Comparison of ENCODE assay signal across 19 cellular contexts in genomic region chr17:76088041-76088867, GRCh38. TPM values are rescaled to one million over a fixed set of nuclear protein-coding genes. Genes with fewer than 3 reads are reported as not detected.
A peak's percentile ranks its signal among the peaks of the same experiment; 100 is the strongest.
DNase-seq lines count a peak whose midpoint lies in the region; ATAC-seq, FAIRE-seq and TF ChIP-seq lines count a peak whose summit lies in the region.
"Had no signal": no experiment of that assay in that cellular context is flagged by ENCODE, and none has a peak within 500 bp of the region (broad histone marks: within the 10 kb centered on the region; RNA-seq: fewer than 3 reads in every experiment).

No MANE protein-coding gene starts in this region.

- H3K9me3 Mint-ChIP-seq in H9 (no peaks in the 10 kb centered on the region), activated B cell treated with CpG ODN at 0.5 μM for 24 hours (no peaks in the 10 kb centered on the region), neural progenitor cell (no peaks in the 10 kb centered on the region)
- H3K9me3 Mint-ChIP-seq in activated T-cell treated with anti-CD3 and anti-CD28 coated beads, Interleukin-2, amount 50 U/mL, for 4 hours: no peaks in the 10 kb centered on the region
- H3K9me3 Mint-ChIP-seq: natural killer cell treated with Interleukin-12 subunit alpha and Interleukin-12 subunit beta and Interleukin-15 and Interleukin-18, amount 100 ng/mL, for 72 hours; T-helper 1 cell treated with Interleukin-12 subunit alpha and Interleukin-12 subunit beta and Interleukin-4 antibody, amounts not matched to agents 30 μg/mL and 1 μg/mL, for 36 hours had no signal

- H4K20me1 ChIP-seq in H9 (ENCODE audit: control insufficient read depth, insufficient read depth, insufficient read length) (no peaks in the 10 kb centered on the region), neural progenitor cell (ENCODE audit: low read depth) (no peaks in the 10 kb centered on the region)

- H3K27me3 ChIP-seq in H9 (ENCODE audit: insufficient read depth, low read length) (no peaks in the 10 kb centered on the region), neural progenitor cell (no peaks in the 10 kb centered on the region)

- H3K4me2 ChIP-seq in H9 (ENCODE audit: insufficient read depth, insufficient read length, low read length): no peak overlapping the region
- H3K4me2 ChIP-seq in neural progenitor cell: no peak overlapping the region

- intact Hi-C loops in activated B cell treated with CpG ODN at 0.5 μM for 24 hours (cut with micrococcal nuclease): no loop called here

- H2BK15ac ChIP-seq in H9 (ENCODE audit: low read depth, low read length): no peak overlapping the region

- no peak overlapping the region for H3K4ac ChIP-seq in H9 (ENCODE audit: low read depth, low read length)

- no peak overlapping the region for H2BK12ac ChIP-seq in H9 (ENCODE audit: insufficient read length, low read depth, low read length)

- H2BK120ac ChIP-seq in H9 (ENCODE audit: low read depth, low read length, poor library complexity, severe bottlenecking): no peak overlapping the region

- H3K79me2 ChIP-seq in H9 (ENCODE audit: insufficient read depth, low read length) (no peaks in the 10 kb centered on the region), neural progenitor cell (ENCODE audit: low read depth) (no peaks in the 10 kb centered on the region)

- no peak overlapping the region for H4K5ac ChIP-seq in H9 (ENCODE audit: insufficient read length, low read depth, low read length)

- TF ChIP-seq CTCF in D721Med (IDR thresholded peaks at IDR 0.05; ENCODE audit: insufficient read depth, missing control alignments) (no peak), H9 (conservative IDR thresholded peaks at IDR 0.05) (peak; percentile 60), activated B cell treated with CpG ODN at 0.5 μM for 24 hours (IDR thresholded peaks at IDR 0.05) (no peak), neural progenitor cell (IDR thresholded peaks at IDR 0.05) (peak; percentile 29)

- CTCF ChIA-PET in activated B cell treated with CpG ODN at 0.5 μM for 24 hours (lab: Charles Lee): no interaction called here

- H3K18ac ChIP-seq in H9 (ENCODE audit: insufficient read length, low read depth, low read length): no peak overlapping the region

- no peak overlapping the region for H2AFZ ChIP-seq in H9 (ENCODE audit: low read length)
- H2AFZ ChIP-seq in neural progenitor cell (replicated peaks): no peak overlapping the region

- ATAC-seq in activated B cell treated with CpG ODN at 0.5 μM for 24 hours (ENCODE audit: low read depth) (no peak), GM19452 (IDR thresholded peaks at IDR 0.05; ENCODE audit: unreplicated experiment) (no peak)
- ATAC-seq in activated T-cell treated with anti-CD3 and anti-CD28 coated beads, Interleukin-2, amount 50 U/mL, for 4 hours: no peak
- ATAC-seq: natural killer cell treated with Interleukin-12 subunit alpha and Interleukin-12 subunit beta and Interleukin-15 and Interleukin-18, amount 100 ng/mL, for 72 hours had no signal

- no peak overlapping the region for H3K14ac ChIP-seq in H9 (ENCODE audit: insufficient read depth, low read length)

- POLR2A ChIA-PET in activated B cell treated with CpG ODN at 0.5 μM for 24 hours (lab: Charles Lee): interaction anchor here (0.6 kb wide), 1 partner anchor 10 kb away, joined by 4 read pairs; the partner anchor contains the start of gene ZACN

- H2AK5ac ChIP-seq in H9 (ENCODE audit: insufficient read length, low read length): no peak overlapping the region

- H3K9ac ChIP-seq in H9 (ENCODE audit: extremely low read depth, insufficient read length, low read length) (no peak overlapping the region), neural progenitor cell (no peak overlapping the region)

- H3K27me3 Mint-ChIP-seq in H9 (ENCODE audit: low read depth) (no peaks in the 10 kb centered on the region), activated B cell treated with CpG ODN at 0.5 μM for 24 hours (no peaks in the 10 kb centered on the region), neural progenitor cell (ENCODE audit: insufficient read depth, low read depth) (peaks cover 5% of the 10 kb centered on the region)
- no peaks in the 10 kb centered on the region for H3K27me3 Mint-ChIP-seq in activated T-cell treated with anti-CD3 and anti-CD28 coated beads, Interleukin-2, amount 50 U/mL, for 4 hours (ENCODE audit: low read depth)
- H3K27me3 Mint-ChIP-seq: natural killer cell treated with Interleukin-12 subunit alpha and Interleukin-12 subunit beta and Interleukin-15 and Interleukin-18, amount 100 ng/mL, for 72 hours had no signal

- H2BK5ac ChIP-seq in H9 (ENCODE audit: insufficient read length, low read length): no peak overlapping the region

- DNase-seq in D721Med (ENCODE audit: insufficient read length, low spot score) (peak; percentile 11), H9 (peak; percentile 74), activated B cell treated with CpG ODN at 0.5 μM for 24 hours (no peak), neural progenitor cell (ENCODE audit: low spot score) (peak; percentile 47), ACHN (no peak)
- DNase-seq in activated T-cell treated with anti-CD3 and anti-CD28 coated beads, Interleukin-2, amount 50 U/mL, for 4 hours: no peak
- DNase-seq: activated CD4-positive, CD25-positive, alpha-beta regulatory T cell treated with anti-CD3 and anti-CD28 coated beads, Interleukin-2, amount 50 U/mL, for 72 hours; activated gamma-delta T cell; erythroblast; MM.1S; NCI-H2029; NCI-H774; retina had no signal

- no peaks in the 10 kb centered on the region for H3K36me3 ChIP-seq in neural progenitor cell

- WGBS in H9 (ENCODE audit: extremely low coverage, insufficient read length, low lambda C conversion rate): no CpG with 5 or more reads among the region's 25 CpGs

- no peak overlapping the region for H4K91ac ChIP-seq in H9 (ENCODE audit: insufficient read length, low read depth, low read length)

- H3K4me1 ChIP-seq in H9 (ENCODE audit: insufficient read depth, low read length) (no peaks in the 10 kb centered on the region), neural progenitor cell (no peaks in the 10 kb centered on the region)

- H3K9me3 ChIP-seq in H9 (ENCODE audit: control insufficient read depth, low read depth, low read length): no peaks in the 10 kb centered on the region
- no peaks in the 10 kb centered on the region for H3K9me3 ChIP-seq in neural progenitor cell (ENCODE audit: low read depth)

- H3T11ph ChIP-seq in H9 (ENCODE audit: low read length): no peak overlapping the region

- no peaks in the 10 kb centered on the region for H3F3A ChIP-seq in neural progenitor cell (ENCODE audit: low read depth)

- no peak overlapping the region; a peak in 1 of 5 replicates for H3K4me3 Mint-ChIP-seq in H9
- H3K4me3 Mint-ChIP-seq in activated B cell treated with CpG ODN at 0.5 μM for 24 hours: no peak overlapping the region
- H3K4me3 Mint-ChIP-seq in neural progenitor cell: no peak overlapping the region
- H3K4me3 Mint-ChIP-seq in activated T-cell treated with anti-CD3 and anti-CD28 coated beads, Interleukin-2, amount 50 U/mL, for 4 hours: no peak overlapping the region
- H3K4me3 Mint-ChIP-seq: natural killer cell treated with Interleukin-12 subunit alpha and Interleukin-12 subunit beta and Interleukin-15 and Interleukin-18, amount 100 ng/mL, for 72 hours; T-helper 1 cell treated with Interleukin-12 subunit alpha and Interleukin-12 subunit beta and Interleukin-4 antibody, amounts not matched to agents 30 μg/mL and 1 μg/mL, for 36 hours had no signal

- H3K4me1 Mint-ChIP-seq in H9: no peaks in the 10 kb centered on the region
- H3K4me1 Mint-ChIP-seq in activated B cell treated with CpG ODN at 0.5 μM for 24 hours: no peaks in the 10 kb centered on the region
- H3K4me1 Mint-ChIP-seq in neural progenitor cell: no peaks in the 10 kb centered on the region
- peaks cover 2% of the 10 kb centered on the region for H3K4me1 Mint-ChIP-seq in activated T-cell treated with anti-CD3 and anti-CD28 coated beads, Interleukin-2, amount 50 U/mL, for 4 hours (ENCODE audit: low read depth)

- no peak overlapping the region for H2BK20ac ChIP-seq in H9 (ENCODE audit: low read depth, low read length, poor library complexity, severe bottlenecking)

- H3K27ac ChIP-seq in H9 (ENCODE audit: insufficient read length, low read depth, low read length) (no peak overlapping the region), neural progenitor cell (no peak overlapping the region)
- H3K27ac ChIP-seq: C4-2B, coronary artery had no signal

- H3K79me1 ChIP-seq in H9 (ENCODE audit: insufficient read depth, low read depth, low read length, poor library complexity, severe bottlenecking): no peaks in the 10 kb centered on the region

- H4K8ac ChIP-seq in H9 (replicated peaks; ENCODE audit: insufficient read length, low read depth, low read length): no peak overlapping the region

- H3K4me3 ChIP-seq in neural progenitor cell: no peak overlapping the region
- H3K4me3 ChIP-seq: coronary artery had no signal

- H3K27ac Mint-ChIP-seq in H9: no peak overlapping the region; a peak in 3 of 7 replicates
- peak overlapping the region; percentile 14 for H3K27ac Mint-ChIP-seq in activated B cell treated with CpG ODN at 0.5 μM for 24 hours
- H3K27ac Mint-ChIP-seq in neural progenitor cell: no peak overlapping the region
- H3K27ac Mint-ChIP-seq: natural killer cell treated with Interleukin-12 subunit alpha and Interleukin-12 subunit beta and Interleukin-15 and Interleukin-18, amount 100 ng/mL, for 72 hours; T-helper 1 cell treated with Interleukin-12 subunit alpha and Interleukin-12 subunit beta and Interleukin-4 antibody, amounts not matched to agents 30 μg/mL and 1 μg/mL, for 36 hours had no signal

- H3K23ac ChIP-seq in H9 (ENCODE audit: insufficient read length, low read depth, low read length): no peak overlapping the region

- H3K56ac ChIP-seq in H9 (ENCODE audit: insufficient read length, low read depth, low read length): no peak overlapping the region

- no peaks in the 10 kb centered on the region for H3K23me2 ChIP-seq in H9 (ENCODE audit: insufficient read length, low read depth, low read length, poor library complexity, severe bottlenecking)

- in situ Hi-C loops in ACHN (cut with HindIII; ENCODE audit: low pct_ligation_motif_present, low pct_unique_long_range_greater_than_20kb, low sequenced_read_pairs): no loop called here

- H3K36me3 Mint-ChIP-seq in H9 (ENCODE audit: insufficient read depth in 1 of 3, low read depth in 3 of 3): peaks cover 18 to 83% (median 81%) of the 10 kb centered on the region in 3 experiments; a peak in 6 of 7 replicates
- peaks cover 87% of the 10 kb centered on the region for H3K36me3 Mint-ChIP-seq in activated B cell treated with CpG ODN at 0.5 μM for 24 hours (ENCODE audit: low read depth)
- peaks cover 14% of the 10 kb centered on the region for H3K36me3 Mint-ChIP-seq in neural progenitor cell
- H3K36me3 Mint-ChIP-seq in activated T-cell treated with anti-CD3 and anti-CD28 coated beads, Interleukin-2, amount 50 U/mL, for 4 hours (ENCODE audit: insufficient read depth): peaks cover 24% of the 10 kb centered on the region

- no peak for FAIRE-seq in D721Med (lab: Jason Lieb, UNC)

RNA-seq across cellular contexts. Expression of gene ZACN, which starts 9.3 kb away (rescaled TPM):
- total RNA-seq in H9 (2021) (0.09 and 0.31 TPM in 2 replicates), activated B cell treated with CpG ODN at 0.5 μM for 24 hours (0.34 and 0.67 TPM in 2 replicates), neural progenitor cell (ENCODE audit: low replicate concordance) (not detected in 2 replicates)
- 1 to 10 TPM; 4.9 to 9.7 (median 8.1) TPM for total RNA-seq in activated T-cell treated with anti-CD3 and anti-CD28 coated beads, Interleukin-2, amount 50 U/mL, for 4 hours
- total RNA-seq: subcutaneous adipose tissue had no signal

RNA-seq across cellular contexts. Expression of gene GALR2, which starts 13.7 kb away (rescaled TPM):
- 0.79 and 0.81 TPM in 2 replicates for total RNA-seq in H9 (2021)
- 0.18 and 0.32 TPM in 2 replicates for total RNA-seq in activated B cell treated with CpG ODN at 0.5 μM for 24 hours
- total RNA-seq in neural progenitor cell (ENCODE audit: low replicate concordance): not detected in 2 replicates
- total RNA-seq in activated T-cell treated with anti-CD3 and anti-CD28 coated beads, Interleukin-2, amount 50 U/mL, for 4 hours: 10 to 100 TPM in 2 of 3 donors, 1 to 10 TPM in 1; 6.1 to 12.6 (median 10.2) TPM
- total RNA-seq: subcutaneous adipose tissue had no signal

RNA-seq across cellular contexts. Expression of gene EXOC7, which starts 15.3 kb away (rescaled TPM):
- total RNA-seq in H9 (2021): 160 and 162 TPM in 2 replicates
- total RNA-seq in activated B cell treated with CpG ODN at 0.5 μM for 24 hours: 133 and 146 TPM in 2 replicates
- total RNA-seq in neural progenitor cell (ENCODE audit: low replicate concordance): 64.3 and 72.8 TPM in 2 replicates
- total RNA-seq in activated T-cell treated with anti-CD3 and anti-CD28 coated beads, Interleukin-2, amount 50 U/mL, for 4 hours: 100 to 1,000 TPM in 1 of 3 donors, 10 to 100 TPM in 2; 89.9 to 106 (median 91.0) TPM

RNA-seq across cellular contexts. Expression of gene SRP68, which starts 15.9 kb away (rescaled TPM):
- total RNA-seq in H9 (2021): 85.1 and 86.1 TPM in 2 replicates
- 73.7 and 76.1 TPM in 2 replicates for total RNA-seq in activated B cell treated with CpG ODN at 0.5 μM for 24 hours
- total RNA-seq in neural progenitor cell (ENCODE audit: low replicate concordance): 31.7 and 32.8 TPM in 2 replicates
- 100 to 1,000 TPM in 2 of 3 donors, 10 to 100 TPM in 1; 88.4 to 114 (median 105) TPM for total RNA-seq in activated T-cell treated with anti-CD3 and anti-CD28 coated beads, Interleukin-2, amount 50 U/mL, for 4 hours

RNA-seq across cellular contexts. Expression of gene FOXJ1, which starts 52.8 kb away (rescaled TPM):
- total RNA-seq in H9 (2021): 3.7 and 4.0 TPM in 2 replicates
- total RNA-seq in activated B cell treated with CpG ODN at 0.5 μM for 24 hours: 0.39 and 0.44 TPM in 2 replicates
- 0.49 and 1.7 TPM in 2 replicates for total RNA-seq in neural progenitor cell (ENCODE audit: low replicate concordance)
- 1 to 10 TPM in 2 of 3 donors, under 1 TPM in 1; 0.71 to 2.8 (median 1.8) TPM for total RNA-seq in activated T-cell treated with anti-CD3 and anti-CD28 coated beads, Interleukin-2, amount 50 U/mL, for 4 hours
- total RNA-seq: subcutaneous adipose tissue had no signal

Comparison
In these comparisons a context has a peak if more than half of its experiments do, and no peak if none do; other contexts are left out.
1. DNase-seq: peak in D721Med (single experiment), H9 (single experiment) and neural progenitor cell (single experiment); none in activated B cell treated with CpG ODN at 0.5 μM for 24 hours (single experiment), activated T-cell treated with anti-CD3 and anti-CD28 coated beads, Interleukin-2, amount 50 U/mL, for 4 hours (single experiment) and ACHN (single experiment).
2. CTCF ChIP-seq: peak in H9 (single experiment) and neural progenitor cell (single experiment); none in D721Med (single experiment) and activated B cell treated with CpG ODN at 0.5 μM for 24 hours (single experiment).